Comparison of ENCODE assay signal across 10 cellular contexts in genomic region chr11:62004473-62004872, GRCh38. TPM values are rescaled to one million over a fixed set of nuclear protein-coding genes. Genes with fewer than 3 reads are reported as not detected.
A peak's percentile ranks its signal among the peaks of the same experiment; 100 is the strongest.
DNase-seq lines count a peak whose midpoint lies in the region; ATAC-seq and TF ChIP-seq lines count a peak whose summit lies in the region.
"Had no signal": no experiment of that assay in that cellular context is flagged by ENCODE, and none has a peak within 500 bp of the region (broad histone marks: within the 10 kb centered on the region; RNA-seq: fewer than 3 reads in every experiment).

No MANE protein-coding gene starts in this region.

- ATAC-seq in HG03159 (IDR thresholded peaks at IDR 0.05; ENCODE audit: unreplicated experiment) (peak; percentile 56), HG02884 (IDR thresholded peaks at IDR 0.05; ENCODE audit: unreplicated experiment) (no peak), GM18870 (IDR thresholded peaks at IDR 0.05; ENCODE audit: unreplicated experiment) (no peak)

- in situ Hi-C loops in G401 (cut with HindIII; ENCODE audit: low sequenced_read_pairs), result no loop called here

- peak; percentile 75 for DNase-seq in CD1c-positive myeloid dendritic cell (ENCODE audit: extremely low spot score)
- DNase-seq in cardiac fibroblast (ENCODE audit: low read depth in 2 of 2), result peak; percentile 97 to 98
- peak; percentile 94 for DNase-seq in myocyte (ENCODE audit: low read depth)
- DNase-seq in NCI-H2107 (lab: John Stamatoyannopoulos, UW), result no peak
- DNase-seq in G401 (ENCODE audit: low spot score), result no peak
- DNase-seq: uterus had no signal

- no peak for TF ChIP-seq CTCF in cardiac fibroblast (IDR thresholded peaks at IDR 0.05; ENCODE audit: low read depth, low read length)

- no peak overlapping the region for H3K4me3 ChIP-seq in cardiac fibroblast (replicated peaks in 1 of 2; ENCODE audit: low read depth in 2 of 2, low read length in 2 of 2)
- H3K4me3 ChIP-seq: ovary, uterus had no signal

RNA-seq across cellular contexts. Expression of gene FTH1, which starts 37.0 kb away (rescaled TPM):
- 436 and 518 TPM in 2 replicates for total RNA-seq in myocyte
- polyA plus RNA-seq in myocyte (2012), result 11,787 TPM
- 588 and 699 TPM in 2 replicates for total RNA-seq in G401 (2014; rRNA removed; shearing (Covaris generic))

RNA-seq across cellular contexts. Expression of gene BEST1, which starts 54.3 kb away (rescaled TPM):
- 1.7 and 1.8 TPM in 2 replicates for total RNA-seq in myocyte
- 6.8 TPM for polyA plus RNA-seq in myocyte (2012)
- total RNA-seq in G401 (2014; rRNA removed; shearing (Covaris generic)), result 0.10 and 0.18 TPM in 2 replicates

Comparison
In these comparisons a context has a peak if more than half of its experiments do, and no peak if none do; other contexts are left out.
1. DNase-seq: peak in CD1c-positive myeloid dendritic cell (single experiment), cardiac fibroblast (2 of 2) and myocyte (single experiment); none in NCI-H2107 (single experiment) and G401 (single experiment).